Comparison of ENCODE assay signal across 23 cellular contexts in the genomic region with DNA sequence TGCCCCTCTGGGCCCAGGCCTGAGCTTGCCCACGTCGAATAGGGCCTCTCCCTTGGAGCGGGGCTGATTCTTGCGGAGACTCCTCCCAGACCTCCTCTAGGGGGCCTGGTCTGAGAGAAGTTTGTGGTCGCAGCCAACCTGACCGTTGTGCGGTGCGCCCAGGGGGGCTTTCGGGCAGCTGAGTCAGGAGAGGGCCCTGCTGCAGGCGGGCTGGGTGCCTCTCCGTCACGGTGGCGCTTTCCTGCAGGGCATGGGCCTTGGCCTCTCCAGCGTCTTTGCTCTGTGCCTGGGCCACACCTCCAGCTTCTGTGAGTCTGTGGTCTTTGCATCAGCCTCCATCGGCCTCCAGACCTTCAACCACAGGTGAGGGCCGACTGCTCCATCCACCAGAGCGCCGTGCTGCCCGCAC. TPM values are rescaled to one million over a fixed set of nuclear protein-coding genes. Genes with fewer than 3 reads are reported as not detected.
A peak's percentile ranks its signal among the peaks of the same experiment; 100 is the strongest.
DNase-seq lines count a peak whose midpoint lies in the region; ATAC-seq and TF ChIP-seq lines count a peak whose summit lies in the region.
"Had no signal": no experiment of that assay in that cellular context is flagged by ENCODE, and none has a peak within 500 bp of the region (broad histone marks: within the 10 kb centered on the region; RNA-seq: fewer than 3 reads in every experiment).

No MANE protein-coding gene starts in this region.

- TF ChIP-seq CTCF in RWPE2 (IDR thresholded peaks at IDR 0.05; ENCODE audit: poor library complexity, severe bottlenecking) = no peak

- no peaks in the 10 kb centered on the region for H3K9me3 Mint-ChIP-seq in T-helper 2 cell treated with Interferon-gamma antibody and Interleukin-4, amounts not matched to agents 5 μg/mL and 100 μg/mL, for 36 hours

- no peak overlapping the region for H3K27ac Mint-ChIP-seq in T-helper 2 cell treated with Interferon-gamma antibody and Interleukin-4, amounts not matched to agents 5 μg/mL and 100 μg/mL, for 36 hours

- H3K4me1 ChIP-seq in right cardiac atrium (ENCODE audit: control insufficient read depth, insufficient read depth, low read length) (no peaks in the 10 kb centered on the region), RWPE2 (ENCODE audit: insufficient read depth, poor library complexity, severe bottlenecking) (peaks cover 7% of the 10 kb centered on the region)

- H3K9me3 ChIP-seq in right cardiac atrium (ENCODE audit: control insufficient read depth, low read length) (no peaks in the 10 kb centered on the region), RWPE2 (ENCODE audit: severe bottlenecking) (no peaks in the 10 kb centered on the region)

- H3K36me3 ChIP-seq in RWPE2 (ENCODE audit: low read depth) = no peaks in the 10 kb centered on the region

- H3K36me3 Mint-ChIP-seq in T-helper 2 cell treated with Interferon-gamma antibody and Interleukin-4, amounts not matched to agents 5 μg/mL and 100 μg/mL, for 36 hours (ENCODE audit: low read depth) = no peaks in the 10 kb centered on the region

- H3K4me3 ChIP-seq in right cardiac atrium (ENCODE audit: low read length) (no peak overlapping the region), RWPE2 (ENCODE audit: severe bottlenecking) (no peak overlapping the region)
- H3K4me3 ChIP-seq: GM23248 had no signal

- WGBS in right cardiac atrium = 84% methylated on average over 19 of the region's 19 CpGs

- ATAC-seq in right cardiac atrium = no peak
- ATAC-seq in Right ventricle myocardium inferior = no peak
- ATAC-seq in RWPE2 (ENCODE audit: low read depth) = no peak
- no peak for ATAC-seq in GM18519 (IDR thresholded peaks at IDR 0.05; ENCODE audit: low FRiP score, unreplicated experiment)
- ATAC-seq in GM18907 (IDR thresholded peaks at IDR 0.05; ENCODE audit: unreplicated experiment) = no peak

- DNase-seq in right cardiac atrium (peak in 2 of 3 donors; percentile 11 to 37), Right ventricle myocardium inferior (ENCODE audit: missing footprints) (no peak), RWPE2 (ENCODE audit: low spot score) (peak; percentile 86), iPS-NIHi7 (ENCODE audit: extremely low spot score) (peak; percentile 19), NAMALWA (ENCODE audit: low spot score) (no peak)
- DNase-seq in T-helper 2 cell treated with Interferon-gamma antibody and Interleukin-4, amounts not matched to agents 5 μg/mL and 100 μg/mL, for 36 hours (ENCODE audit: low spot score) = no peak
- DNase-seq: ACHN, EL, GM23248, NCI-H1048, NCI-H1436, NCI-H187 treated with DMSO at 0.1 percent for 48 hours, NCI-H2107, NCI-H446 treated with DMSO at 0.1 percent for 48 hours, NCI-H526 treated with DMSO at 0.1 percent for 48 hours, SHP77, T-helper 2 cell had no signal

- intact Hi-C loops in right cardiac atrium (cut with DNase I) = no loop called here
- intact Hi-C loops in Right ventricle myocardium inferior (cut with DNase I) = no loop called here

- peaks cover 2% of the 10 kb centered on the region for H3K27me3 Mint-ChIP-seq in T-helper 2 cell treated with Interferon-gamma antibody and Interleukin-4, amounts not matched to agents 5 μg/mL and 100 μg/mL, for 36 hours (ENCODE audit: low read depth)

- H3K4me3 Mint-ChIP-seq in T-helper 2 cell treated with Interferon-gamma antibody and Interleukin-4, amounts not matched to agents 5 μg/mL and 100 μg/mL, for 36 hours = no peak overlapping the region

- H3K27ac ChIP-seq in right cardiac atrium (ENCODE audit: low read length) (no peak overlapping the region), RWPE2 (ENCODE audit: poor library complexity, severe bottlenecking) (no peak overlapping the region)
- H3K27ac ChIP-seq: 22Rv1, C4-2B, GM23248 had no signal

- H3K27me3 ChIP-seq in right cardiac atrium (ENCODE audit: control insufficient read depth, insufficient read depth) (no peaks in the 10 kb centered on the region), RWPE2 (ENCODE audit: insufficient read depth, poor library complexity, severe bottlenecking) (peaks cover 30% of the 10 kb centered on the region)

- H3K4me1 Mint-ChIP-seq in T-helper 2 cell treated with Interferon-gamma antibody and Interleukin-4, amounts not matched to agents 5 μg/mL and 100 μg/mL, for 36 hours (ENCODE audit: low read depth) = no peaks in the 10 kb centered on the region

RNA-seq across cellular contexts. Expression of a gene that starts 12.9 kb away (rescaled TPM):
- total RNA-seq in right cardiac atrium (1 to 10 TPM; 1.5 to 4.8 (median 2.2) TPM), Right ventricle myocardium inferior (0.41 TPM)
- 3.1 TPM for polyA plus RNA-seq in right cardiac atrium
- total RNA-seq: HT1080 had no signal

RNA-seq across cellular contexts. Expression of a gene that starts 27.4 kb away (rescaled TPM):
- total RNA-seq in right cardiac atrium = 10 to 100 TPM; 19.0 to 22.1 (median 20.0) TPM
- 8.9 TPM for polyA plus RNA-seq in right cardiac atrium
- total RNA-seq in Right ventricle myocardium inferior = 16.1 TPM

RNA-seq across cellular contexts. Expression of a gene that starts 39.1 kb away (rescaled TPM):
- total RNA-seq in right cardiac atrium (10 to 100 TPM; 38.1 to 42.5 (median 40.0) TPM), Right ventricle myocardium inferior (33.5 TPM)
- 23.3 TPM for polyA plus RNA-seq in right cardiac atrium

RNA-seq across cellular contexts. Expression of a gene that starts 41.4 kb away (rescaled TPM):
- total RNA-seq in right cardiac atrium = not detected
- not detected for polyA plus RNA-seq in right cardiac atrium
- total RNA-seq in Right ventricle myocardium inferior = not detected
- total RNA-seq: GM23248, HT1080, MCF 10A had no signal
- polyA plus RNA-seq: GM23248 had no signal

Comparison
In these comparisons a context has a peak if more than half of its experiments do, and no peak if none do; other contexts are left out.
1. DNase-seq: peak in right cardiac atrium (2 of 3), RWPE2 (single experiment) and iPS-NIHi7 (single experiment); none in Right ventricle myocardium inferior (single experiment), NAMALWA (single experiment) and T-helper 2 cell treated with Interferon-gamma antibody and Interleukin-4, amounts not matched to agents 5 μg/mL and 100 μg/mL, for 36 hours (single experiment).